In the genomic region with DNA sequence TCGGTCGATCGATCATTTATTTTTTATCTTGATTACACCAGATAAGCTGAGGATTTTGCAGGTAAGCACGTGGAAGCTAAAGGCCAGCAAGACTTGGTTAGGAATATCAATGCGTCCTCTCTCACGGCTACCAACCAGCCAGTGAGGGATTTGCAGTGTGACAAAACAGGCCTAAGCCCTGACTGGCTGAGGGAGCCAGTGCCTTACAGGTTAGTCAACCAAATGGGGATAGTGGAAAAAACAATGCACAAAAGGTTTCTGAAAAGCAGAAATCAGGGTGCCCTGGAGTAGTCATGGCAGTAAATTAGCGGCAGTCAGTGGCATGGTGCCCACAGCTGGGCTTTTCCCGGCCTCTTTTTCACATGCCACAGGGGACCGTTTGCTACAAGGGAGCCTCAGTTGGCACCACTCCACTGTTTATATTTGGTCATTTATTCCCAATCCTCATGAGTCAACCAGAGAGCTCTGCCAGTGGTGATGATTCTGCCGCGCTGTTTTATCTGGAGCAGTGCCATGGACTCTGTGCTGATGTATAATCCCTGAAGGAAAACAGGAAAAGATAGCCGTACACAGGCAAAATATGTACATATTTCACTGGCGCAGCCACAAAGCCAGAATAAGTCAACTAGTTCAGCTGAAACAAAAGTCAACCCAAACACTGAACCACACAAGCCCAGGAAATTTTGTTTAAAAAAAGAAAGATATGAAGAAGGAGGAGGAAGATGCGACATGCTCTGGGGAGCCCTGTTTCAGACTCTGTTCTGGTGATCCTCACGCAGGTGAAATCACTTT, we compare ENCODE assay signal across 8 cellular contexts.
DNase-seq lines count a peak whose midpoint lies in the region; ATAC-seq and TF ChIP-seq lines count a peak whose summit lies in the region.

No MANE protein-coding gene starts in this region.

- ATAC-seq in heart right ventricle, result peak; percentile 75 to 90 (median 85)
- ATAC-seq in sciatic nerve, result peak; percentile 82

- intact Hi-C loops in heart right ventricle (cut with DNase I) (loop anchor here in 1 of 10 donors (5.0 kb wide), 1 partner anchor 324 kb away; no protein-coding TSS in a partner anchor), sciatic nerve (cut with DNase I) (no loop called here), OCI-LY7 (cut with micrococcal nuclease; ENCODE audit: unreplicated experiment) (no loop called here)

- H3K36me3 ChIP-seq in heart right ventricle (no peaks in the 10 kb centered on the region), OCI-LY7 (ENCODE audit: insufficient read depth, low read length) (no peaks in the 10 kb centered on the region)

- no peak overlapping the region for H3K4me3 Mint-ChIP-seq in activated CD4-positive, alpha-beta memory T cell treated with anti-CD3 and anti-CD28 coated beads, Interleukin-2, amount 10 ng/mL, durations not matched to agents 7 days and 5 days

- H3K36me3 Mint-ChIP-seq in activated CD4-positive, alpha-beta memory T cell treated with anti-CD3 and anti-CD28 coated beads, Interleukin-2, amount 10 ng/mL, durations not matched to agents 7 days and 5 days (ENCODE audit: low read depth), result no peaks in the 10 kb centered on the region

- 56 to 67% methylated on average over 15 of the region's 15 CpGs for WGBS in heart right ventricle, 2 donors

- H3K27ac ChIP-seq in VCaP (peak overlapping the region; percentile 91), heart right ventricle (peak overlapping the region in 2 of 10 donors; percentile 5 to 44), OCI-LY7 (ENCODE audit: low read depth, low read length, poor library complexity, severe bottlenecking) (no peak overlapping the region)

- no peaks in the 10 kb centered on the region for H3K79me2 ChIP-seq in OCI-LY7 (ENCODE audit: insufficient read depth, low read depth, low read length)

- CTCF ChIA-PET in activated CD4-positive, alpha-beta memory T cell treated with anti-CD3 and anti-CD28 coated beads, Interleukin-2, amount 10 ng/mL, durations not matched to agents 7 days and 5 days (lab: Charles Lee), result no interaction called here
- CTCF ChIA-PET in OCI-LY7 (lab: Charles Lee; ENCODE audit: unreplicated experiment), result no interaction called here

- POLR2A ChIA-PET in activated CD4-positive, alpha-beta memory T cell treated with anti-CD3 and anti-CD28 coated beads, Interleukin-2, amount 10 ng/mL, durations not matched to agents 7 days and 5 days (lab: Charles Lee), result no interaction called here
- POLR2A ChIA-PET in OCI-LY7 (lab: Charles Lee), result no interaction called here

- H3K4me3 ChIP-seq in heart right ventricle, result no peak overlapping the region
- H3K4me3 ChIP-seq in OCI-LY7 (ENCODE audit: low read depth, low read length, poor library complexity, severe bottlenecking), result no peak overlapping the region

- H4K20me1 ChIP-seq in OCI-LY7 (ENCODE audit: insufficient read depth, low read length), result no peaks in the 10 kb centered on the region

- H3K9me2 ChIP-seq in OCI-LY7 (ENCODE audit: insufficient read depth, low read length), result no peaks in the 10 kb centered on the region

- BruUV-seq in OCI-LY7 (replicated peaks; lab: Mats Ljungman, UMichigan), result no TSS peak

- H3K4me1 ChIP-seq in heart right ventricle, result peaks cover 0 to 21% (median 13%) of the 10 kb centered on the region in 9 donors
- H3K4me1 ChIP-seq in OCI-LY7 (ENCODE audit: insufficient read depth, low read length, poor library complexity, severe bottlenecking), result no peaks in the 10 kb centered on the region

- no peak overlapping the region for H3K4me2 ChIP-seq in OCI-LY7 (ENCODE audit: low read length)

- H3K4me1 Mint-ChIP-seq in activated CD4-positive, alpha-beta memory T cell treated with anti-CD3 and anti-CD28 coated beads, Interleukin-2, amount 10 ng/mL, durations not matched to agents 7 days and 5 days, result no peaks in the 10 kb centered on the region

- TF ChIP-seq CTCF in VCaP (conservative IDR thresholded peaks at IDR 0.05), result no peak
- no peak for TF ChIP-seq CTCF in heart right ventricle (IDR thresholded peaks at IDR 0.05)
- TF ChIP-seq CTCF in OCI-LY7 (conservative IDR thresholded peaks at IDR 0.05; ENCODE audit: low read length), result no peak

- no peak overlapping the region for H3K27ac Mint-ChIP-seq in activated CD4-positive, alpha-beta memory T cell treated with anti-CD3 and anti-CD28 coated beads, Interleukin-2, amount 10 ng/mL, durations not matched to agents 7 days and 5 days

- peaks cover 0 to 11% (median 0%) of the 10 kb centered on the region in 7 donors for H3K27me3 ChIP-seq in heart right ventricle

- no peak overlapping the region for H2AFZ ChIP-seq in OCI-LY7 (ENCODE audit: low read length)

- peaks cover 2% of the 10 kb centered on the region for H3K27me3 Mint-ChIP-seq in activated CD4-positive, alpha-beta memory T cell treated with anti-CD3 and anti-CD28 coated beads, Interleukin-2, amount 10 ng/mL, durations not matched to agents 7 days and 5 days

- DNase-seq in HT-29 (ENCODE audit: low spot score) (peak; percentile 87), heart right ventricle (peak; percentile 63 to 78), sciatic nerve (ENCODE audit: low spot score) (peak; percentile 88), OCI-LY7 (ENCODE audit: low spot score) (no peak), NCI-H2227 (lab: John Stamatoyannopoulos, UW; ENCODE audit: unreplicated experiment) (no peak), OCI-M1 (lab: John Stamatoyannopoulos, UW) (no peak)
- no peak for DNase-seq in activated CD4-positive, alpha-beta memory T cell treated with anti-CD3 and anti-CD28 coated beads, Interleukin-2, amount 10 ng/mL, durations not matched to agents 7 days and 5 days

- peaks cover 0 to 20% (median 0%) of the 10 kb centered on the region in 11 donors for H3K9me3 ChIP-seq in heart right ventricle
- no peaks in the 10 kb centered on the region for H3K9me3 ChIP-seq in OCI-LY7 (ENCODE audit: low read length)

- no peaks in the 10 kb centered on the region for H3K9me3 Mint-ChIP-seq in activated CD4-positive, alpha-beta memory T cell treated with anti-CD3 and anti-CD28 coated beads, Interleukin-2, amount 10 ng/mL, durations not matched to agents 7 days and 5 days

Comparison
In these comparisons a context has a peak if more than half of its experiments do, and no peak if none do; other contexts are left out.
1. DNase-seq: peak in HT-29 (single experiment), heart right ventricle (2 of 2) and sciatic nerve (single experiment); none in activated CD4-positive, alpha-beta memory T cell treated with anti-CD3 and anti-CD28 coated beads, Interleukin-2, amount 10 ng/mL, durations not matched to agents 7 days and 5 days (single experiment), OCI-LY7 (single experiment), NCI-H2227 (single experiment) and OCI-M1 (single experiment).